ENCODE assay signal across 8 cellular contexts in genomic region chr18:50507120-50507590, GRCh38. TPM values are rescaled to one million over a fixed set of nuclear protein-coding genes. Genes with fewer than 3 reads are reported as not detected.
DNase-seq lines count a peak whose midpoint lies in the region; ATAC-seq and TF ChIP-seq lines count a peak whose summit lies in the region.

No MANE protein-coding gene starts in this region.

- H3K4me1 ChIP-seq in cardiac muscle cell (ENCODE audit: low read depth): no peaks in the 10 kb centered on the region

- ATAC-seq in sciatic nerve (peak; percentile 65), GM18861 (IDR thresholded peaks at IDR 0.05; ENCODE audit: unreplicated experiment) (no peak)

- no peaks in the 10 kb centered on the region for H3K27me3 ChIP-seq in cardiac muscle cell

- H3K4me3 ChIP-seq in cardiac muscle cell: no peak overlapping the region

- DNase-seq in COLO668 (lab: John Stamatoyannopoulos, UW; ENCODE audit: unreplicated experiment): peak; percentile 49
- peak; percentile 39 for DNase-seq in HuH-7 (ENCODE audit: low spot score)
- peak; percentile 68 for DNase-seq in SK-MEL-5 (ENCODE audit: low read depth, low spot score)
- peak; percentile 74 to 81 for DNase-seq in cardiac muscle cell (ENCODE audit: low read depth in 1 of 2, low spot score in 1 of 2)
- DNase-seq in sciatic nerve (ENCODE audit: low spot score): no peak
- DNase-seq in hippocampal formation (lab: John Stamatoyannopoulos, UW): no peak
- no peak for DNase-seq in hepatic stellate cell (ENCODE audit: low spot score)

- no peaks in the 10 kb centered on the region for H3K36me3 ChIP-seq in cardiac muscle cell

- intact Hi-C loops in sciatic nerve (cut with DNase I): no loop called here

- no peaks in the 10 kb centered on the region for H3K9me3 ChIP-seq in cardiac muscle cell (ENCODE audit: low read depth)

- in situ Hi-C loops in SK-MEL-5 (cut with HindIII; ENCODE audit: low pct_unique_long_range_greater_than_20kb, low sequenced_read_pairs): no loop called here

- TF ChIP-seq CTCF in cardiac muscle cell (IDR thresholded peaks at IDR 0.05; ENCODE audit: low read depth, low read length): peak; percentile 90

- no peak overlapping the region for H3K27ac ChIP-seq in cardiac muscle cell

RNA-seq across cellular contexts. Expression of gene MAPK4, which starts 52.7 kb away (rescaled TPM):
- total RNA-seq in SK-MEL-5 (2014; rRNA removed; shearing (Covaris generic)): 55.8 and 62.4 TPM in 2 replicates
- 48.1 and 60.2 TPM in 2 replicates for polyA plus RNA-seq in SK-MEL-5 (2015; cell fraction: cytosol; rRNA removed)
- 29.1 and 30.1 TPM in 2 replicates for polyA plus RNA-seq in SK-MEL-5 (2015; cell fraction: nucleus; rRNA removed)
- 62.3 and 68.9 TPM in 2 replicates for total RNA-seq in cardiac muscle cell
- 36.9 and 45.4 TPM in 2 replicates for polyA plus RNA-seq in cardiac muscle cell
- 0.89 TPM for total RNA-seq in sciatic nerve

Comparison
In these comparisons a context has a peak if more than half of its experiments do, and no peak if none do; other contexts are left out.
1. DNase-seq: peak in COLO668 (single experiment), HuH-7 (single experiment), SK-MEL-5 (single experiment) and cardiac muscle cell (2 of 2); none in sciatic nerve (single experiment), hippocampal formation (0 of 2) and hepatic stellate cell (single experiment).
2. RNA of gene MAPK4, which starts 52.7 kb away (total RNA-seq): 62.3 to 68.9 TPM in cardiac muscle cell and 55.8 to 62.4 TPM in SK-MEL-5; 0.89 TPM in sciatic nerve (single experiment); every median in the first group is over 10 times any median in the second.